Comparison of ENCODE assay signal across 29 cellular contexts in the genomic region with DNA sequence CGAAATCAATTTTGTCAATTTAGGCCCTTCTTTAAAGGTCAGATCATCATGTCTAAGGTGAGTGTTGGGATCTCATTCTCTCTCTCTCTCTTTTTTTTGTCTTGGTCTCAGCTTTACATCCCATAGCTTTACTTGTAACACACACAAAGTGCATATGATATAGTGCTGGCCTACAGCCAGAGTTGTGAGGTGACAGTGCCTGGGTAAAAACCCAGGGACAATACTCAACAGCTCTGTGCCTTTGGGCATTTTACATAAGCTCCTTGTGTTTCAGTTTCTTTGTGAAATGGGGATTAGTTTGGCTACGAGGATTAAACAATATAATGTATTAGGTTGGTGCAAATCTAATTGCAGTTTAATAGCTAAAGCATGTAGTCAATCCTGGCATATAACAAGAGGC. TPM values are rescaled to one million over a fixed set of nuclear protein-coding genes. Genes with fewer than 3 reads are reported as not detected.
"Had no signal": no experiment of that assay in that cellular context is flagged by ENCODE, and none has a peak within 500 bp of the region (broad histone marks: within the 10 kb centered on the region; RNA-seq: fewer than 3 reads in every experiment).

No MANE protein-coding gene starts in this region.

- H3K27ac Mint-ChIP-seq: activated B cell treated with CpG ODN at 0.5 μM for 24 hours; activated CD4-positive, alpha-beta T cell treated with anti-CD3 and anti-CD28 coated beads, Interleukin-2, amount 10 ng/mL, durations not matched to agents 24 days and 14 days; activated CD8-positive, alpha-beta memory T cell treated with anti-CD3 and anti-CD28 coated beads, Interleukin-2, amount 10 ng/mL, durations not matched to agents 7 days and 5 days; activated naive CD4-positive, alpha-beta T cell treated with anti-CD3 and anti-CD28 coated beads, Interleukin-2, amount 50 U/mL, for 24 hours; activated T-cell treated with anti-CD3 and anti-CD28 coated beads, Interleukin-2, amount 50 U/mL, for 24 hours; activated T-helper 1 cell treated with anti-CD3 and anti-CD28 coated beads, Interleukin-12 subunit alpha, Interleukin-12 subunit beta, Interleukin-2, Interleukin-4 antibody, amounts not matched to agents 30 ng/mL and 10 ng/mL and 1 ng/mL, durations not matched to agents 14 hours and 24 hours and 36 hours; T-cell had no signal

- FAIRE-seq: bronchial epithelial cell, TTC549 had no signal

- H3K36me3 Mint-ChIP-seq: activated CD8-positive, alpha-beta memory T cell treated with anti-CD3 and anti-CD28 coated beads, Interleukin-2, amount 10 ng/mL, durations not matched to agents 7 days and 5 days; activated naive CD4-positive, alpha-beta T cell treated with anti-CD3 and anti-CD28 coated beads, Interleukin-2, amount 50 U/mL, for 24 hours; T-cell had no signal

- H3K4me3 ChIP-seq: body of pancreas, PC-9, SK-N-MC had no signal

- H3K4me3 Mint-ChIP-seq: activated B cell treated with CpG ODN at 0.5 μM for 24 hours; activated CD4-positive, alpha-beta T cell treated with anti-CD3 and anti-CD28 coated beads, Interleukin-2, amount 10 ng/mL, durations not matched to agents 24 days and 14 days; activated CD8-positive, alpha-beta memory T cell treated with anti-CD3 and anti-CD28 coated beads, Interleukin-2, amount 10 ng/mL, durations not matched to agents 7 days and 5 days; activated naive CD4-positive, alpha-beta T cell treated with anti-CD3 and anti-CD28 coated beads, Interleukin-2, amount 50 U/mL, for 24 hours; activated T-cell treated with anti-CD3 and anti-CD28 coated beads, Interleukin-2, amount 50 U/mL, for 24 hours; activated T-helper 1 cell treated with anti-CD3 and anti-CD28 coated beads, Interleukin-12 subunit alpha, Interleukin-12 subunit beta, Interleukin-2, Interleukin-4 antibody, amounts not matched to agents 30 ng/mL and 10 ng/mL and 1 ng/mL, durations not matched to agents 14 hours and 24 hours and 36 hours; T-cell had no signal

- H3K9ac ChIP-seq: KMS-11 had no signal

- H3K27me3 Mint-ChIP-seq: activated B cell treated with CpG ODN at 0.5 μM for 24 hours had no signal

- H3K27ac ChIP-seq: body of pancreas, KMS-11, PC-9, SK-N-MC had no signal

- H3K4me1 Mint-ChIP-seq: activated B cell treated with CpG ODN at 0.5 μM for 24 hours; activated CD4-positive, alpha-beta T cell treated with anti-CD3 and anti-CD28 coated beads, Interleukin-2, amount 10 ng/mL, durations not matched to agents 24 days and 14 days; activated CD8-positive, alpha-beta memory T cell treated with anti-CD3 and anti-CD28 coated beads, Interleukin-2, amount 10 ng/mL, durations not matched to agents 7 days and 5 days; activated naive CD4-positive, alpha-beta T cell treated with anti-CD3 and anti-CD28 coated beads, Interleukin-2, amount 50 U/mL, for 24 hours; T-cell had no signal

- H3K4me2 ChIP-seq: KMS-11, PC-9 had no signal

- H3K9me3 ChIP-seq: body of pancreas had no signal

- DNase-seq: activated B cell treated with CpG ODN at 0.5 μM for 24 hours; activated CD4-positive, alpha-beta T cell treated with anti-CD3 and anti-CD28 coated beads for 1 hour; activated CD4-positive, alpha-beta T cell treated with anti-CD3 and anti-CD28 coated beads, Interleukin-2, amount 10 ng/mL, durations not matched to agents 24 days and 14 days; activated CD4-positive, alpha-beta T cell treated with anti-CD3 and anti-CD28 coated beads, Interleukin-2, amount 50 U/mL, for 48 hours; activated CD8-positive, alpha-beta memory T cell treated with anti-CD3 and anti-CD28 coated beads, Interleukin-2, amount 10 ng/mL, durations not matched to agents 7 days and 5 days; activated effector memory CD4-positive, alpha-beta T cell treated with Interleukin-2 at 50 U/mL for 16 hours; activated naive CD4-positive, alpha-beta T cell; activated T-cell treated with anti-CD3 and anti-CD28 coated beads, Interleukin-2, amount 50 U/mL, for 24 hours; aorta; body of pancreas; central memory CD4-positive, alpha-beta T cell; NCI-H1092 treated with DMSO at 0.1 percent for 48 hours; NCI-H1436 treated with DMSO at 0.1 percent for 48 hours; NCI-H187; NCI-H2171 treated with DMSO at 0.1 percent for 48 hours; NCI-H226; NCI-H510A treated with DMSO at 0.1 percent for 48 hours; NCI-H748 treated with DMSO at 0.1 percent for 48 hours; PC-9; SIG-M5; T-cell; T-helper 2 cell; T1000 had no signal

- H3K27me3 ChIP-seq: body of pancreas had no signal

- H3K9me3 Mint-ChIP-seq: activated B cell treated with CpG ODN at 0.5 μM for 24 hours; activated CD4-positive, alpha-beta T cell treated with anti-CD3 and anti-CD28 coated beads, Interleukin-2, amount 10 ng/mL, durations not matched to agents 24 days and 14 days; activated naive CD4-positive, alpha-beta T cell treated with anti-CD3 and anti-CD28 coated beads, Interleukin-2, amount 50 U/mL, for 24 hours; activated T-cell treated with anti-CD3 and anti-CD28 coated beads, Interleukin-2, amount 50 U/mL, for 24 hours; activated T-helper 1 cell treated with anti-CD3 and anti-CD28 coated beads, Interleukin-12 subunit alpha, Interleukin-12 subunit beta, Interleukin-2, Interleukin-4 antibody, amounts not matched to agents 30 ng/mL and 10 ng/mL and 1 ng/mL, durations not matched to agents 14 hours and 24 hours and 36 hours; T-cell had no signal

- H2AFZ ChIP-seq: PC-9 had no signal

RNA-seq across cellular contexts. Expression of gene GRIP1, which starts 40.2 kb away (rescaled TPM):
- total RNA-seq: activated T-helper 1 cell treated with anti-CD3 and anti-CD28 coated beads, Interleukin-12 subunit alpha, Interleukin-12 subunit beta, Interleukin-2, Interleukin-4 antibody, amounts not matched to agents 30 ng/mL and 10 ng/mL and 1 ng/mL, durations not matched to agents 14 hours and 24 hours and 36 hours had no signal
